8 cellular contexts compared by ENCODE assay signal in genomic region chr17:81512560-81512983, GRCh38. TPM values are rescaled to one million over a fixed set of nuclear protein-coding genes. Genes with fewer than 3 reads are reported as not detected.
A peak's percentile ranks its signal among the peaks of the same experiment; 100 is the strongest.
DNase-seq lines count a peak whose midpoint lies in the region; ATAC-seq and TF ChIP-seq lines count a peak whose summit lies in the region.

Gene ACTG1 (minus strand): TSS chr17:81512799. CDS start chr17:81512354, 445 bp downstream.

- H3K4me3 ChIP-seq in right lobe of liver = peak within 1 kb of the TSS; percentile 93 to 96 (median 95)

- DNase-seq in AG08395 (ENCODE audit: low spot score) (peak; percentile 95), NCI-H82 treated with DMSO at 0.1 percent for 48 hours (lab: John Stamatoyannopoulos, UW; ENCODE audit: unreplicated experiment) (peak; percentile 81), dermis microvascular lymphatic vessel endothelial cell (ENCODE audit: low read depth in 2 of 2) (peak; percentile 81 to 94), right lobe of liver (peak; percentile 94 to 95 (median 95))
- peak; percentile 93 for DNase-seq in activated CD4-positive, alpha-beta memory T cell treated with anti-CD3 and anti-CD28 coated beads for 36 hours
- DNase-seq in stimulated activated CD4-positive, alpha-beta T cell treated with anti-CD3 and anti-CD28 coated beads, Interleukin-4, amount 100 ng/mL, for 1 hour = peak; percentile 90

- peaks cover 41% of the 10 kb centered on the region for H3K36me3 Mint-ChIP-seq in activated CD4-positive, alpha-beta memory T cell treated with anti-CD3 and anti-CD28 coated beads for 36 hours

- no peaks in the 10 kb centered on the region for H3K27me3 Mint-ChIP-seq in activated CD4-positive, alpha-beta memory T cell treated with anti-CD3 and anti-CD28 coated beads for 36 hours

- peaks cover 0 to 41% (median 4%) of the 10 kb centered on the region in 4 donors for H3K4me1 ChIP-seq in right lobe of liver

- CTCF ChIA-PET in activated CD4-positive, alpha-beta memory T cell treated with anti-CD3 and anti-CD28 coated beads for 36 hours (lab: Charles Lee) = interaction anchor here (0.6 to 0.7 kb wide), 2 partner anchors 28 to 1404 kb away, joined by 3 to 4 read pairs; no protein-coding TSS in a partner anchor

- intact Hi-C loops in activated CD4-positive, alpha-beta memory T cell treated with anti-CD3 and anti-CD28 coated beads for 36 hours (cut with micrococcal nuclease) = loop anchor here (2.0 kb wide), 2 partner anchors 40 to 88 kb away; partner anchors contain the start of gene FAAP100
- intact Hi-C loops in right lobe of liver (cut with DNase I) = no loop called here

- peak within 1 kb of the TSS; percentile 89 for H3K4me3 Mint-ChIP-seq in activated CD4-positive, alpha-beta memory T cell treated with anti-CD3 and anti-CD28 coated beads for 36 hours

- peak; percentile 48 for ATAC-seq in GM19025 (IDR thresholded peaks at IDR 0.05; ENCODE audit: low read depth, unreplicated experiment)
- ATAC-seq in HG03520 (IDR thresholded peaks at IDR 0.05; ENCODE audit: unreplicated experiment) = peak; percentile 37
- peak; percentile 53 to 80 (median 74) for ATAC-seq in right lobe of liver

- peak; percentile 98 for TF ChIP-seq POLR2A in right lobe of liver (IDR thresholded peaks at IDR 0.05)

- H3K9me3 ChIP-seq in right lobe of liver = no peaks in the 10 kb centered on the region

- H3K9me3 Mint-ChIP-seq in activated CD4-positive, alpha-beta memory T cell treated with anti-CD3 and anti-CD28 coated beads for 36 hours = no peaks in the 10 kb centered on the region

- POLR2A ChIA-PET in activated CD4-positive, alpha-beta memory T cell treated with anti-CD3 and anti-CD28 coated beads for 36 hours (lab: Charles Lee) = interaction anchor here (0.8 to 1.5 kb wide), 3 partner anchors 24 to 40 kb away, joined by 3 to 4 read pairs (median 3); partner anchors contain the start of gene FAAP100

- peaks cover 32% of the 10 kb centered on the region for H3K4me1 Mint-ChIP-seq in activated CD4-positive, alpha-beta memory T cell treated with anti-CD3 and anti-CD28 coated beads for 36 hours (ENCODE audit: low read depth)

- peak within 1 kb of the TSS; percentile 92 for H3K27ac Mint-ChIP-seq in activated CD4-positive, alpha-beta memory T cell treated with anti-CD3 and anti-CD28 coated beads for 36 hours

- H3K36me3 ChIP-seq in right lobe of liver = peaks cover 12 to 21% (median 20%) of the 10 kb centered on the region in 4 donors

- no CpG with 5 or more reads among the region's 60 CpGs for WGBS in right lobe of liver (ENCODE audit: insufficient coverage, low coverage, low lambda C conversion rate, missing lambda C conversion rate)

- H3K27me3 ChIP-seq in right lobe of liver = no peaks in the 10 kb centered on the region

- H3K27ac ChIP-seq in right lobe of liver = peak within 1 kb of the TSS; percentile 99 to 100 (median 99)

- TF ChIP-seq CTCF in right lobe of liver (IDR thresholded peaks at IDR 0.05) = no peak

RNA-seq across cellular contexts. Expression of gene ACTG1, which starts in this region (rescaled TPM):
- 1,000 to 10,000 TPM; 3,773 to 3,928 TPM for total RNA-seq in activated CD4-positive, alpha-beta memory T cell treated with anti-CD3 and anti-CD28 coated beads for 36 hours
- total RNA-seq in dermis microvascular lymphatic vessel endothelial cell (6,103 and 8,158 TPM in 2 replicates), right lobe of liver (1,000 to 10,000 TPM in 3 of 6 experiments, 100 to 1,000 TPM in 3; 218 to 2,508 (median 1,326) TPM)

Comparison
In these comparisons a context has a peak if more than half of its experiments do, and no peak if none do; other contexts are left out.
1. Peak in every context shown above with its lines: DNase-seq, ATAC-seq, H3K4me3 ChIP-seq and H3K27ac ChIP-seq.